ENCODE assay signal across 8 cellular contexts in genomic region chr3:189355481-189356201, GRCh38.
DNase-seq lines count a peak whose midpoint lies in the region; ATAC-seq and TF ChIP-seq lines count a peak whose summit lies in the region.

No MANE protein-coding gene starts in this region.

- no peak for TF ChIP-seq POLR2A in IMR-90 (IDR thresholded peaks at IDR 0.05; ENCODE audit: low read depth, low read length)

- peaks cover 3% of the 10 kb centered on the region for H3K27me3 ChIP-seq in IMR-90 (ENCODE audit: control insufficient read depth, insufficient read depth, low read length)

- peak overlapping the region; percentile 44 for H2BK120ac ChIP-seq in IMR-90 (ENCODE audit: low read depth, low read length)

- H2BK5ac ChIP-seq in IMR-90 (ENCODE audit: low read depth, low read length, poor library complexity, severe bottlenecking), result no peak overlapping the region

- H4K20me1 ChIP-seq in IMR-90 (ENCODE audit: insufficient read depth, low read length), result no peaks in the 10 kb centered on the region

- H4K8ac ChIP-seq in IMR-90 (ENCODE audit: low read depth in 2 of 2, low read length in 2 of 2), result no peak overlapping the region; a peak in 2 of 4 replicates

- no peaks in the 10 kb centered on the region for H3K9me3 ChIP-seq in IMR-90 (ENCODE audit: control insufficient read depth, insufficient read depth, low read length)

- intact Hi-C loops in IMR-90 (cut with micrococcal nuclease), result no loop called here

- no peak overlapping the region for H2BK20ac ChIP-seq in IMR-90 (ENCODE audit: low read depth, low read length)

- BruUV-seq in IMR-90 (replicated peaks; lab: Mats Ljungman, UMichigan), result no TSS peak

- H3K27ac ChIP-seq in IMR-90 (ENCODE audit: insufficient read depth, low read length), result peak overlapping the region; percentile 61; the same call in 1 of the 2 replicates

- H3K4me2 ChIP-seq in IMR-90 (ENCODE audit: low read depth, low read length), result peak overlapping the region; percentile 52; the same call in 1 of the 2 replicates

- POLR2A ChIA-PET in IMR-90 (lab: Charles Lee; ENCODE audit: unreplicated experiment), result interaction anchor here (1.2 kb wide), 1 partner anchor 53 kb away, joined by 4 read pairs; no protein-coding TSS in a partner anchor

- no peak overlapping the region for H2BK15ac ChIP-seq in IMR-90 (ENCODE audit: low read depth, low read length)

- DNase-seq in IMR-90 (peak; percentile 16), fibroblast of pulmonary artery (ENCODE audit: low read depth) (peak; percentile 60), GDM1 (lab: John Stamatoyannopoulos, UW) (no peak), NCI-H2029 (lab: John Stamatoyannopoulos, UW) (no peak), NCI-H2081 treated with DMSO at 0.1 percent for 48 hours (lab: John Stamatoyannopoulos, UW) (no peak), NCI-H1694 treated with DMSO at 0.1 percent for 48 hours (lab: John Stamatoyannopoulos, UW) (no peak)
- peak; percentile 47 for DNase-seq in activated CD4-positive, alpha-beta T cell treated with anti-CD3 and anti-CD28 coated beads for 48 hours
- DNase-seq in stimulated activated CD4-positive, alpha-beta T cell treated with anti-CD3 and anti-CD28 coated beads, Interleukin-15, amount 100 ng/mL, for 24 hours, result peak; percentile 41

- H3K9me1 ChIP-seq in IMR-90 (ENCODE audit: insufficient read depth, low read length), result no peaks in the 10 kb centered on the region

- no peak overlapping the region for H2AK9ac ChIP-seq in IMR-90 (replicated peaks; ENCODE audit: low read depth, low read length, poor library complexity)

- H4K91ac ChIP-seq in IMR-90 (ENCODE audit: insufficient read depth, low read depth, low read length), result peak overlapping the region; percentile 47

- no peak overlapping the region for H3K23ac ChIP-seq in IMR-90 (ENCODE audit: low read depth, low read length)

- H3K14ac ChIP-seq in IMR-90 (replicated peaks; ENCODE audit: low read depth, low read length), result no peak overlapping the region

- dilution Hi-C loops in IMR-90 (cut with HindIII; ENCODE audit: low sequenced_read_pairs, unreplicated experiment), result no loop called here

- no peak overlapping the region for H2AK5ac ChIP-seq in IMR-90 (ENCODE audit: low read depth, low read length)

- H3K9ac ChIP-seq in IMR-90 (ENCODE audit: low read depth, low read length), result no peak overlapping the region

- in situ Hi-C loops in IMR-90 (cut with MboI; ENCODE audit: low sequenced_read_pairs), result no loop called here

- no peaks in the 10 kb centered on the region for H3K79me1 ChIP-seq in IMR-90 (ENCODE audit: low read depth in 1 of 2, low read length in 2 of 2)

- no peak overlapping the region for H3K56ac ChIP-seq in IMR-90 (ENCODE audit: extremely low read depth, insufficient read depth, low read length)

- no peaks in the 10 kb centered on the region for H3K36me3 ChIP-seq in IMR-90 (ENCODE audit: control insufficient read depth, insufficient read depth, low read length)

- H3K4me3 ChIP-seq in IMR-90 (ENCODE audit: insufficient read depth, low read depth, low read length) (no peak overlapping the region), fibroblast of pulmonary artery (replicated peaks; ENCODE audit: low read depth, low read length) (no peak overlapping the region)

- TF ChIP-seq CTCF in IMR-90 (conservative IDR thresholded peaks at IDR 0.05; ENCODE audit: low read depth, low read length), result no peak
- TF ChIP-seq CTCF in fibroblast of pulmonary artery (IDR thresholded peaks at IDR 0.05; ENCODE audit: low read length, missing control alignments), result no peak

- ATAC-seq in IMR-90 (ENCODE audit: low read depth), result peak; percentile 92

- peak overlapping the region; percentile 44 for H3K18ac ChIP-seq in IMR-90 (ENCODE audit: low read depth, low read length)

- CTCF ChIA-PET in IMR-90 (lab: Yijun Ruan, JAX), result interaction anchor here (0.8 to 1.5 kb wide), 4 partner anchors 10 to 85 kb away, joined by 3 to 5 read pairs (median 4); no protein-coding TSS in a partner anchor

- no peak overlapping the region for H3K4ac ChIP-seq in IMR-90 (ENCODE audit: low read depth, low read length)

- H3K4me1 ChIP-seq in IMR-90 (ENCODE audit: control insufficient read depth, insufficient read depth, low read length), result peaks cover 5% of the 10 kb centered on the region; the same call in 1 of the 2 replicates

- TF ChIP-seq RAD21 in IMR-90 (IDR thresholded peaks at IDR 0.05; ENCODE audit: low read length), result no peak

- peak overlapping the region; percentile 76; the same call in 1 of the 2 replicates for H4K5ac ChIP-seq in IMR-90 (ENCODE audit: low read depth, low read length)

- WGBS in IMR-90 (ENCODE audit: extremely low coverage in 2 of 2, insufficient read length in 1 of 2), 2 experiments, result no CpG with 5 or more reads among the region's 6 CpGs

- no peak overlapping the region for H2AFZ ChIP-seq in IMR-90 (replicated peaks; ENCODE audit: low read length, poor library complexity)

TF ChIP-seq in IMR-90, 13 proteins besides CTCF, POLR2A, EP300 and RAD21:
- TF ChIP-seq RFX5 (IDR thresholded peaks at IDR 0.05; ENCODE audit: low read depth, low read length) (no peak), USF2 (IDR thresholded peaks at IDR 0.05; ENCODE audit: low read depth, low read length) (no peak), NFE2L2 (IDR thresholded peaks at IDR 0.05; ENCODE audit: low read depth, low read length) (no peak), CEBPB (IDR thresholded peaks at IDR 0.05; ENCODE audit: low read depth, low read length) (no peak), MAZ (IDR thresholded peaks at IDR 0.05; ENCODE audit: borderline replicate concordance, low read depth, low read length) (no peak), FOS (IDR thresholded peaks at IDR 0.05; ENCODE audit: low read depth, low read length) (no peak), BHLHE40 (IDR thresholded peaks at IDR 0.05; ENCODE audit: low read depth, low read length) (no peak), RCOR1 (IDR thresholded peaks at IDR 0.05; ENCODE audit: insufficient replicate concordance, low read length) (no peak), ELK1 (IDR thresholded peaks at IDR 0.05; ENCODE audit: borderline replicate concordance, low read depth, low read length) (no peak), MXI1 (IDR thresholded peaks at IDR 0.05; ENCODE audit: borderline replicate concordance, low read depth, low read length) (no peak), CHD1 (IDR thresholded peaks at IDR 0.05; ENCODE audit: low read depth, low read length) (no peak), SMC3 (IDR thresholded peaks at IDR 0.05; ENCODE audit: low read depth, low read length) (no peak), MAFK (IDR thresholded peaks at IDR 0.05; ENCODE audit: low read depth, low read length) (no peak)

Comparison
In these comparisons a context has a peak if more than half of its experiments do, and no peak if none do; other contexts are left out.
1. DNase-seq: peak in IMR-90 (single experiment), activated CD4-positive, alpha-beta T cell treated with anti-CD3 and anti-CD28 coated beads for 48 hours (single experiment), fibroblast of pulmonary artery (single experiment) and stimulated activated CD4-positive, alpha-beta T cell treated with anti-CD3 and anti-CD28 coated beads, Interleukin-15, amount 100 ng/mL, for 24 hours (single experiment); none in GDM1 (single experiment), NCI-H2029 (single experiment), NCI-H2081 treated with DMSO at 0.1 percent for 48 hours (single experiment) and NCI-H1694 treated with DMSO at 0.1 percent for 48 hours (single experiment).